Comparison of ENCODE assay signal across 14 cellular contexts in genomic region chr7:135186841-135187253, GRCh38. TPM values are rescaled to one million over a fixed set of nuclear protein-coding genes. Genes with fewer than 3 reads are reported as not detected.
DNase-seq lines count a peak whose midpoint lies in the region; ATAC-seq and TF ChIP-seq lines count a peak whose summit lies in the region.
"Had no signal": no experiment of that assay in that cellular context is flagged by ENCODE, and none has a peak within 500 bp of the region (broad histone marks: within the 10 kb centered on the region; RNA-seq: fewer than 3 reads in every experiment).

No MANE protein-coding gene starts in this region.

- peak; percentile 9 for DNase-seq in activated naive CD4-positive, alpha-beta T cell treated with anti-CD3 and anti-CD28 coated beads, Interleukin-2, amount 10 ng/mL, durations not matched to agents 7 days and 5 days
- DNase-seq in activated naive CD4-positive, alpha-beta T cell treated with anti-CD3 and anti-CD28 coated beads for 36 hours: no peak
- peak; percentile 22 for DNase-seq in stomach
- no peak for DNase-seq in midbrain (lab: John Stamatoyannopoulos, UW)
- no peak for DNase-seq in HFFc6
- no peak for DNase-seq in OCI-M1 (lab: John Stamatoyannopoulos, UW)
- DNase-seq: mucosa of descending colon, NCI-H2029 treated with DMSO at 0.1 percent for 48 hours had no signal

- 80 to 90% (median 84%) methylated on average over 10 to 12 of the region's 12 CpGs for WGBS in stomach, 5 donors

- CTCF ChIA-PET in activated naive CD4-positive, alpha-beta T cell treated with anti-CD3 and anti-CD28 coated beads, Interleukin-2, amount 10 ng/mL, durations not matched to agents 7 days and 5 days (lab: Charles Lee): no interaction called here
- CTCF ChIA-PET in activated naive CD4-positive, alpha-beta T cell treated with anti-CD3 and anti-CD28 coated beads for 36 hours (lab: Charles Lee): interaction anchor here (0.9 to 1.3 kb wide), 2 partner anchors 10 to 18 kb away, joined by 3 read pairs; no protein-coding TSS in a partner anchor

- no peaks in the 10 kb centered on the region for H3K4me1 Mint-ChIP-seq in activated naive CD4-positive, alpha-beta T cell treated with anti-CD3 and anti-CD28 coated beads, Interleukin-2, amount 10 ng/mL, durations not matched to agents 7 days and 5 days
- no peaks in the 10 kb centered on the region for H3K4me1 Mint-ChIP-seq in activated naive CD4-positive, alpha-beta T cell treated with anti-CD3 and anti-CD28 coated beads for 36 hours (ENCODE audit: low read depth)
- H3K4me1 Mint-ChIP-seq in HFFc6 (ENCODE audit: low read depth): peaks cover 15% of the 10 kb centered on the region; the same call in 1 of the 2 replicates
- H3K4me1 Mint-ChIP-seq: WTC11 had no signal

- intact Hi-C loops in activated naive CD4-positive, alpha-beta T cell treated with anti-CD3 and anti-CD28 coated beads for 36 hours (cut with micrococcal nuclease): no loop called here
- intact Hi-C loops in stomach (cut with DNase I; ENCODE audit: low total_unique reads): no loop called here

- no peak overlapping the region for H3K4me3 ChIP-seq in stomach
- H3K4me3 ChIP-seq: adrenal gland, mucosa of descending colon had no signal

- no peak for TF ChIP-seq POLR2A in stomach (IDR thresholded peaks at IDR 0.05)

- no peak overlapping the region for H3K4me3 Mint-ChIP-seq in activated naive CD4-positive, alpha-beta T cell treated with anti-CD3 and anti-CD28 coated beads, Interleukin-2, amount 10 ng/mL, durations not matched to agents 7 days and 5 days
- no peak overlapping the region for H3K4me3 Mint-ChIP-seq in activated naive CD4-positive, alpha-beta T cell treated with anti-CD3 and anti-CD28 coated beads for 36 hours
- H3K4me3 Mint-ChIP-seq in HFFc6: no peak overlapping the region
- H3K4me3 Mint-ChIP-seq: WTC11 had no signal

- TF ChIP-seq CTCF in stomach (IDR thresholded peaks at IDR 0.05) (no peak), HFFc6 (IDR thresholded peaks at IDR 0.05) (no peak)

- peak; percentile 54 for ATAC-seq in GM21367 (IDR thresholded peaks at IDR 0.05; ENCODE audit: unreplicated experiment)
- peak; percentile 55 for ATAC-seq in HG03108 (IDR thresholded peaks at IDR 0.05; ENCODE audit: unreplicated experiment)
- ATAC-seq: mucosa of descending colon, WTC11 had no signal

- no peaks in the 10 kb centered on the region for H3K27me3 Mint-ChIP-seq in activated naive CD4-positive, alpha-beta T cell treated with anti-CD3 and anti-CD28 coated beads, Interleukin-2, amount 10 ng/mL, durations not matched to agents 7 days and 5 days
- H3K27me3 Mint-ChIP-seq in activated naive CD4-positive, alpha-beta T cell treated with anti-CD3 and anti-CD28 coated beads for 36 hours (ENCODE audit: low read depth): no peaks in the 10 kb centered on the region
- H3K27me3 Mint-ChIP-seq in HFFc6 (ENCODE audit: insufficient read depth): no peaks in the 10 kb centered on the region; the same call in 1 of the 2 replicates

- no peak overlapping the region for H3K27ac ChIP-seq in stomach
- H3K27ac ChIP-seq: adrenal gland had no signal

- H3K27me3 ChIP-seq in stomach: no peaks in the 10 kb centered on the region
- H3K27me3 ChIP-seq: adrenal gland had no signal

- peaks cover 15% of the 10 kb centered on the region for H3K9me3 Mint-ChIP-seq in activated naive CD4-positive, alpha-beta T cell treated with anti-CD3 and anti-CD28 coated beads, Interleukin-2, amount 10 ng/mL, durations not matched to agents 7 days and 5 days
- peaks cover 19% of the 10 kb centered on the region for H3K9me3 Mint-ChIP-seq in activated naive CD4-positive, alpha-beta T cell treated with anti-CD3 and anti-CD28 coated beads for 36 hours
- peaks cover 13% of the 10 kb centered on the region for H3K9me3 Mint-ChIP-seq in HFFc6

- H3K27ac Mint-ChIP-seq in activated naive CD4-positive, alpha-beta T cell treated with anti-CD3 and anti-CD28 coated beads, Interleukin-2, amount 10 ng/mL, durations not matched to agents 7 days and 5 days: no peak overlapping the region
- H3K27ac Mint-ChIP-seq in activated naive CD4-positive, alpha-beta T cell treated with anti-CD3 and anti-CD28 coated beads for 36 hours: no peak overlapping the region
- no peak overlapping the region for H3K27ac Mint-ChIP-seq in HFFc6
- H3K27ac Mint-ChIP-seq: WTC11 had no signal

- H3K36me3 Mint-ChIP-seq in activated naive CD4-positive, alpha-beta T cell treated with anti-CD3 and anti-CD28 coated beads, Interleukin-2, amount 10 ng/mL, durations not matched to agents 7 days and 5 days: peaks cover 57% of the 10 kb centered on the region
- H3K36me3 Mint-ChIP-seq in activated naive CD4-positive, alpha-beta T cell treated with anti-CD3 and anti-CD28 coated beads for 36 hours (ENCODE audit: low read depth): peaks cover 76% of the 10 kb centered on the region
- peaks cover 61% of the 10 kb centered on the region for H3K36me3 Mint-ChIP-seq in HFFc6 (ENCODE audit: low read depth)

- peaks cover 51 to 98% (median 94%) of the 10 kb centered on the region in 4 donors for H3K36me3 ChIP-seq in stomach

- peaks cover 1 to 21% (median 9%) of the 10 kb centered on the region in 4 donors for H3K9me3 ChIP-seq in stomach

- peaks cover 5 to 18% (median 14%) of the 10 kb centered on the region in 4 donors for H3K4me1 ChIP-seq in stomach

- no peak for TF ChIP-seq EP300 in stomach (IDR thresholded peaks at IDR 0.05)

RNA-seq across cellular contexts. Expression of gene CYREN, which starts 16.3 kb away (rescaled TPM):
- total RNA-seq in activated naive CD4-positive, alpha-beta T cell treated with anti-CD3 and anti-CD28 coated beads for 36 hours: 10 to 100 TPM; 36.7 to 39.0 TPM
- 10 to 100 TPM; 11.1 to 33.0 (median 29.8) TPM for total RNA-seq in stomach
- polyA plus RNA-seq in stomach: 10 to 100 TPM; 21.7 to 30.8 (median 30.5) TPM
- total RNA-seq in HFFc6 (2021; fragmentation: NEBNext Ultra II Directional; extraction: Animal tissue kit (Norgen Biotek cat#: 25700)): 10 to 100 TPM; 26.4 to 32.8 (median 30.0) TPM

RNA-seq across cellular contexts. Expression of gene WDR91, which starts 24.5 kb away (rescaled TPM):
- 10 to 100 TPM; 10.6 to 11.1 TPM for total RNA-seq in activated naive CD4-positive, alpha-beta T cell treated with anti-CD3 and anti-CD28 coated beads for 36 hours
- 10 to 100 TPM in 4 of 5 donors, 1 to 10 TPM in 1; 7.0 to 79.4 (median 33.5) TPM for total RNA-seq in stomach
- polyA plus RNA-seq in stomach: 10 to 100 TPM in 1 of 3 donors, 1 to 10 TPM in 2; 6.3 to 13.2 (median 6.6) TPM
- total RNA-seq in HFFc6 (2021; fragmentation: NEBNext Ultra II Directional; extraction: Animal tissue kit (Norgen Biotek cat#: 25700)): 10 to 100 TPM in 4 of 6 experiments, 1 to 10 TPM in 2; 7.5 to 12.4 (median 10.4) TPM

RNA-seq across cellular contexts. Expression of gene TMEM140, which starts 39.0 kb away (rescaled TPM):
- total RNA-seq in activated naive CD4-positive, alpha-beta T cell treated with anti-CD3 and anti-CD28 coated beads for 36 hours: 1 to 10 TPM; 8.1 to 9.2 TPM
- 10 to 100 TPM in 2 of 5 donors, 1 to 10 TPM in 2, under 1 TPM in 1; 0.89 to 18.7 (median 9.7) TPM for total RNA-seq in stomach
- polyA plus RNA-seq in stomach: 1 to 10 TPM; 2.1 to 6.5 (median 3.0) TPM
- 1 to 10 TPM in 4 of 6 experiments, under 1 TPM in 2; 0.47 to 2.2 (median 1.6) TPM for total RNA-seq in HFFc6 (2021; fragmentation: NEBNext Ultra II Directional; extraction: Animal tissue kit (Norgen Biotek cat#: 25700))
- total RNA-seq: WTC11 had no signal

RNA-seq across cellular contexts. Expression of gene STRA8, which starts 46.8 kb away (rescaled TPM):
- not detected for total RNA-seq in activated naive CD4-positive, alpha-beta T cell treated with anti-CD3 and anti-CD28 coated beads for 36 hours
- total RNA-seq in stomach: not detected
- polyA plus RNA-seq in stomach: not detected
- not detected for total RNA-seq in HFFc6 (2021; fragmentation: NEBNext Ultra II Directional; extraction: Animal tissue kit (Norgen Biotek cat#: 25700))
- total RNA-seq: adrenal gland, mucosa of descending colon, renal cortical epithelial cell, RPMI7951, WTC11 had no signal
- polyA plus RNA-seq: adrenal gland had no signal

Comparison
In these comparisons a context has a peak if more than half of its experiments do, and no peak if none do; other contexts are left out.
1. DNase-seq: peak in activated naive CD4-positive, alpha-beta T cell treated with anti-CD3 and anti-CD28 coated beads, Interleukin-2, amount 10 ng/mL, durations not matched to agents 7 days and 5 days (single experiment) and stomach (single experiment); none in activated naive CD4-positive, alpha-beta T cell treated with anti-CD3 and anti-CD28 coated beads for 36 hours (single experiment), midbrain (single experiment), HFFc6 (single experiment) and OCI-M1 (single experiment).